In genomic region chr15:62059818-62060115, GRCh38 we compare ENCODE assay signal across 8 cellular contexts. TPM values are rescaled to one million over a fixed set of nuclear protein-coding genes. Genes with fewer than 3 reads are reported as not detected.
A peak's percentile ranks its signal among the peaks of the same experiment; 100 is the strongest.
DNase-seq lines count a peak whose midpoint lies in the region; ATAC-seq, FAIRE-seq and TF ChIP-seq lines count a peak whose summit lies in the region.

No MANE protein-coding gene starts in this region.

- CTCF ChIA-PET in GM12878 (lab: Yijun Ruan, JAX): interaction anchor here (1.0 to 3.0 kb wide), 12 partner anchors 8 to 195 kb away, joined by 3 to 13 read pairs (median 4); no protein-coding TSS in a partner anchor

- H3F3A ChIP-seq in GM23338 (replicated peaks; ENCODE audit: low read depth): no peaks in the 10 kb centered on the region

- DNase-seq in GM03348 (ENCODE audit: low spot score) (peak; percentile 52), GM23338 (ENCODE audit: low spot score) (no peak), KG1 (lab: John Stamatoyannopoulos, UW) (peak; percentile 65), T-helper 22 cell (ENCODE audit: low read depth) (peak; percentile 39), GM12878 (ENCODE audit: low read depth, low spot score) (peak; percentile 72), spleen (no peak), ecto neural progenitor cell (ENCODE audit: low spot score) (no peak)

- H4K20me1 ChIP-seq in GM23338 (replicated peaks; ENCODE audit: insufficient read depth): no peaks in the 10 kb centered on the region; the same call in 1 of the 2 replicates
- H4K20me1 ChIP-seq in GM12878 (ENCODE audit: control insufficient read depth, insufficient read depth): no peaks in the 10 kb centered on the region

- peak overlapping the region; percentile 84 for H3K4me3 ChIP-seq in GM23338
- peak overlapping the region; percentile 73 for H3K4me3 ChIP-seq in GM12878
- peak overlapping the region; percentile 84 for H3K4me3 ChIP-seq in iPS-18a (ENCODE audit: low read length)
- H3K4me3 ChIP-seq in spleen: peak overlapping the region; percentile 74 to 99 (median 95)

- no peak overlapping the region for H3K27ac Mint-ChIP-seq in GM23338

- peak; percentile 95 for FAIRE-seq in GM12878 (lab: Jason Lieb, UNC)

- no peaks in the 10 kb centered on the region for H3K9me2 ChIP-seq in GM23338 (ENCODE audit: insufficient read depth)

- H3K9me3 ChIP-seq in GM12878 (replicated peaks; ENCODE audit: control insufficient read depth, insufficient read depth, low read length): no peaks in the 10 kb centered on the region
- no peaks in the 10 kb centered on the region for H3K9me3 ChIP-seq in iPS-18a (ENCODE audit: control insufficient read depth, low read depth, low read length)
- H3K9me3 ChIP-seq in spleen: no peaks in the 10 kb centered on the region

- TF ChIP-seq CTCF in GM23338 (conservative IDR thresholded peaks at IDR 0.05; ENCODE audit: low read depth in 2 of 2) (no peak), GM12878 (IDR thresholded peaks at IDR 0.05 in 2 of 3, conservative IDR thresholded peaks at IDR 0.05 in 1 of 3; ENCODE audit: control insufficient read depth in 2 of 3, extremely low read depth in 1 of 3, insufficient read depth in 1 of 3, low read depth in 3 of 3, low read length in 3 of 3) (no peak), spleen (IDR thresholded peaks at IDR 0.05 in 8 of 11, conservative IDR thresholded peaks at IDR 0.05 in 3 of 11) (no peak)

- H3K27ac ChIP-seq in GM23338 (ENCODE audit: low read depth) (no peak overlapping the region), GM12878 (ENCODE audit: control insufficient read depth, insufficient read depth) (peak overlapping the region; percentile 91), iPS-18a (ENCODE audit: low read length) (no peak overlapping the region), spleen (peak overlapping the region; percentile 91 to 100 (median 98))

- peak overlapping the region; percentile 93 for H3K4me3 Mint-ChIP-seq in GM23338

- H3K4me2 ChIP-seq in GM23338: peak overlapping the region; percentile 89
- H3K4me2 ChIP-seq in GM12878 (ENCODE audit: control insufficient read depth, insufficient read depth): peak overlapping the region; percentile 46

- intact Hi-C loops in GM12878 (cut with micrococcal nuclease; ENCODE audit: unreplicated experiment) (no loop called here), spleen (cut with DNase I; ENCODE audit: low total_unique reads) (no loop called here)

- peaks cover 6% of the 10 kb centered on the region; the same call in 1 of the 3 replicates for H3K4me1 Mint-ChIP-seq in GM23338

- TF ChIP-seq EP300 in GM12878 (IDR thresholded peaks at IDR 0.05; ENCODE audit: borderline replicate concordance in 1 of 2, control insufficient read depth in 1 of 2, low read depth in 2 of 2, low read length in 2 of 2): no peak

- no peak for TF ChIP-seq RAD21 in GM12878 (IDR thresholded peaks at IDR 0.05; ENCODE audit: insufficient read depth, low read depth, low read length)

- 0% methylated on average over 19 of the region's 19 CpGs for WGBS in GM12878 (ENCODE audit: insufficient coverage, insufficient replicate concordance, low lambda C conversion rate, missing lambda C conversion rate)
- WGBS in spleen, 5 donors: 0 to 1% (median 0%) methylated on average over 17 to 19 of the region's 19 CpGs

- SMC1A ChIA-PET in GM12878 (lab: Charles Lee; ENCODE audit: uncharacterized antibody, unreplicated experiment): interaction anchor here (0.7 to 3.2 kb wide), 7 partner anchors 11 to 174 kb away, joined by 3 to 20 read pairs (median 4); no protein-coding TSS in a partner anchor

- peak overlapping the region; percentile 94 for H3K9ac ChIP-seq in GM12878 (ENCODE audit: control insufficient read depth, insufficient read depth, low read length)
- peak overlapping the region; percentile 55 for H3K9ac ChIP-seq in iPS-18a (ENCODE audit: low read length)

- peaks cover 9% of the 10 kb centered on the region for H3K4me1 ChIP-seq in GM23338 (ENCODE audit: insufficient read depth)
- H3K4me1 ChIP-seq in GM12878 (ENCODE audit: control insufficient read depth, insufficient read depth, low read length): no peaks in the 10 kb centered on the region
- peaks cover 5% of the 10 kb centered on the region for H3K4me1 ChIP-seq in iPS-18a (ENCODE audit: control insufficient read depth, low read depth, low read length)
- H3K4me1 ChIP-seq in spleen: peaks cover 7 to 58% (median 38%) of the 10 kb centered on the region in 6 donors

- POLR2A ChIA-PET in GM12878 (lab: Charles Lee): interaction anchor here (0.7 to 2.3 kb wide), 5 partner anchors 9 to 173 kb away, joined by 3 to 7 read pairs (median 4); no protein-coding TSS in a partner anchor

- H3K27me3 Mint-ChIP-seq in GM23338 (ENCODE audit: insufficient read depth, low read depth, poor library complexity): peaks cover 27% of the 10 kb centered on the region

- no TSS peak for BruUV-seq in GM12878 (replicated peaks; lab: Mats Ljungman, UMichigan)

- H3K79me2 ChIP-seq in GM23338 (replicated peaks; ENCODE audit: insufficient read depth): peaks cover 22% of the 10 kb centered on the region
- peaks cover 37% of the 10 kb centered on the region for H3K79me2 ChIP-seq in GM12878 (ENCODE audit: control insufficient read depth, insufficient read depth, low read length)

- H3K36me3 ChIP-seq in GM23338 (ENCODE audit: insufficient read depth): no peaks in the 10 kb centered on the region
- no peaks in the 10 kb centered on the region for H3K36me3 ChIP-seq in GM12878 (ENCODE audit: control insufficient read depth in 2 of 2, insufficient read depth in 2 of 2, low read length in 1 of 2)
- H3K36me3 ChIP-seq in iPS-18a (ENCODE audit: control insufficient read depth, low read depth, low read length): no peaks in the 10 kb centered on the region
- H3K36me3 ChIP-seq in spleen: peaks cover 0 to 11% (median 0%) of the 10 kb centered on the region in 6 donors

- H3K27me3 ChIP-seq in GM23338 (ENCODE audit: insufficient read depth) (peaks cover 48% of the 10 kb centered on the region), GM12878 (replicated peaks in 1 of 2; ENCODE audit: control insufficient read depth in 2 of 2, insufficient read depth in 2 of 2, low read length in 1 of 2) (no peaks in the 10 kb centered on the region; a peak in 1 of 4 replicates), iPS-18a (ENCODE audit: control insufficient read depth, insufficient read depth, low read length) (peaks cover 53% of the 10 kb centered on the region), spleen (replicated peaks in 1 of 7) (no peaks in the 10 kb centered on the region)

- RAD21 ChIA-PET in GM12878 (lab: Charles Lee; ENCODE audit: unreplicated experiment): interaction anchor here (1.1 to 2.4 kb wide), 8 partner anchors 12 to 226 kb away, joined by 3 to 14 read pairs (median 4); no protein-coding TSS in a partner anchor

- H3K9me3 Mint-ChIP-seq in GM23338: no peaks in the 10 kb centered on the region

- ATAC-seq in GM23338: peak; percentile 52; the same call in 1 of the 3 replicates
- peak; percentile 94 for ATAC-seq in GM12878

- no peaks in the 10 kb centered on the region; the same call in 2 of the 3 replicates for H3K36me3 Mint-ChIP-seq in GM23338 (ENCODE audit: low read depth)

- H2AFZ ChIP-seq in GM23338 (peak overlapping the region; percentile 98), GM12878 (ENCODE audit: control insufficient read depth, low read depth, low read length) (peak overlapping the region; percentile 95)

- peak; percentile 78 for TF ChIP-seq POLR2A in GM12878 (IDR thresholded peaks at IDR 0.05; ENCODE audit: low read depth, low read length)
- TF ChIP-seq POLR2A in spleen (IDR thresholded peaks at IDR 0.05): peak in 1 of 3 donors; percentile 28

- in situ Hi-C loops in GM12878 (cut with MboI): no loop called here

RNA-seq across cellular contexts. Expression of gene VPS13C, which starts 0.5 kb away (rescaled TPM):
- total RNA-seq in GM23338 (2014; rRNA removed; shearing (Covaris generic)): 20.5 and 28.0 TPM in 2 replicates
- polyA plus RNA-seq in GM23338 (2016; fragmentation: Nextera tagmentation; extraction: Ambion mirVana) (6.6 and 10.2 TPM in 2 replicates), GM12878 (2011; rRNA removed) (33.2 and 51.4 TPM in 2 replicates), GM12878 (2014; fragmentation: Illumina TruSeq; extraction: Trizol) (37.2 and 59.0 TPM in 2 replicates), GM12878 (2014; fragmentation: Nextera tagmentation; extraction: Ambion mirVana) (10 to 100 TPM; 10.9 to 19.5 TPM), GM12878 (2014; rRNA removed) (26.6 and 30.4 TPM in 2 replicates), GM12878 (2016; fragmentation: Nextera tagmentation; extraction: Ambion mirVana) (10 to 100 TPM in 1 of 2 experiments, 1 to 10 TPM in 1; 9.3 to 12.0 TPM), spleen (10 to 100 TPM; 32.9 to 49.5 (median 34.7) TPM)
- total RNA-seq in GM12878 (2013; cell fraction: nucleolus; rRNA removed): 498 and 513 TPM in 2 replicates
- total RNA-seq in GM12878 (2014; rRNA removed) (53.1 and 62.7 TPM in 2 replicates), GM12878 (2014; rRNA removed; fragmentation: Illumina TruSeq; extraction: Trizol) (47.6 and 52.7 TPM in 2 replicates), GM12878 (2021) (49.6 and 50.2 TPM in 2 replicates), spleen (100 to 1,000 TPM; 128 to 194 (median 161) TPM)
- polyA plus RNA-seq in GM12878 (2011; ENCODE audit: low read depth): 19.9 TPM
- 16.1 and 20.4 TPM in 2 replicates for polyA plus RNA-seq in GM12878 (2011; cell fraction: cytosol; rRNA removed)
- polyA plus RNA-seq in GM12878 (2011; cell fraction: nucleus; rRNA removed): 51.8 and 54.2 TPM in 2 replicates
- polyA plus RNA-seq in GM12878 (2012): 30.2 and 35.6 TPM in 2 replicates
- 135 and 149 TPM in 2 replicates for polyA minus RNA-seq in GM12878 (2011; rRNA and poly(A)+ RNA removed)
- polyA minus RNA-seq in GM12878 (2011; cell fraction: cytosol; rRNA and poly(A)+ RNA removed): 46.9 and 71.1 TPM in 2 replicates
- polyA minus RNA-seq in GM12878 (2011; cell fraction: nucleus; rRNA and poly(A)+ RNA removed): 174 and 183 TPM in 2 replicates

RNA-seq across cellular contexts. Expression of gene C2CD4A, which starts 7.0 kb away (rescaled TPM):
- total RNA-seq in GM23338 (2014; rRNA removed; shearing (Covaris generic)): 0.07 and 0.19 TPM in 2 replicates
- polyA plus RNA-seq in GM23338 (2016; fragmentation: Nextera tagmentation; extraction: Ambion mirVana) (0.30 TPM in 1 of 2 replicates, not detected in the other), GM12878 (2011; rRNA removed) (not detected in 2 replicates), GM12878 (2014; fragmentation: Illumina TruSeq; extraction: Trizol) (not detected in 2 replicates), GM12878 (2014; fragmentation: Nextera tagmentation; extraction: Ambion mirVana) (not detected), GM12878 (2014; rRNA removed) (not detected in 2 replicates), GM12878 (2016; fragmentation: Nextera tagmentation; extraction: Ambion mirVana) (not detected), spleen (under 1 TPM; 0.04 to 0.08 (median 0.06) TPM)
- not detected in 2 replicates for total RNA-seq in GM12878 (2013; cell fraction: nucleolus; rRNA removed)
- total RNA-seq in GM12878 (2014; rRNA removed) (not detected in 2 replicates), GM12878 (2014; rRNA removed; fragmentation: Illumina TruSeq; extraction: Trizol) (not detected in 2 replicates), GM12878 (2021) (not detected in 2 replicates), spleen (not detected)
- polyA plus RNA-seq in GM12878 (2011; ENCODE audit: low read depth): not detected
- polyA plus RNA-seq in GM12878 (2011; cell fraction: cytosol; rRNA removed): 0.01 TPM in 1 of 2 replicates, not detected in the other
- not detected in 2 replicates for polyA plus RNA-seq in GM12878 (2011; cell fraction: nucleus; rRNA removed)
- not detected in 2 replicates for polyA plus RNA-seq in GM12878 (2012)
- polyA minus RNA-seq in GM12878 (2011; rRNA and poly(A)+ RNA removed): not detected in 2 replicates
- polyA minus RNA-seq in GM12878 (2011; cell fraction: cytosol; rRNA and poly(A)+ RNA removed): not detected in 2 replicates
- 0.10 and 0.12 TPM in 2 replicates for polyA minus RNA-seq in GM12878 (2011; cell fraction: nucleus; rRNA and poly(A)+ RNA removed)

Comparison
In these comparisons a context has a peak if more than half of its experiments do, and no peak if none do; other contexts are left out.
1. DNase-seq: peak in GM03348 (single experiment), KG1 (single experiment), T-helper 22 cell (single experiment) and GM12878 (single experiment); none in GM23338 (single experiment), spleen (single experiment) and ecto neural progenitor cell (single experiment).
2. H3K27ac ChIP-seq: peak in GM12878 (single experiment) and spleen (8 of 8); none in GM23338 (single experiment) and iPS-18a (single experiment).
3. Peak in every context shown above with its lines, with median percentiles within 50 percentile points of each other: H3K4me3 ChIP-seq.